10 cellular contexts compared by ENCODE assay signal in genomic region chr7:1056006-1056784, GRCh38. TPM values are rescaled to one million over a fixed set of nuclear protein-coding genes. Genes with fewer than 3 reads are reported as not detected.
DNase-seq lines count a peak whose midpoint lies in the region; ATAC-seq and TF ChIP-seq lines count a peak whose summit lies in the region.
"Had no signal": no experiment of that assay in that cellular context is flagged by ENCODE, and none has a peak within 500 bp of the region (broad histone marks: within the 10 kb centered on the region; RNA-seq: fewer than 3 reads in every experiment).

No MANE protein-coding gene starts in this region.

- DNase-seq in SHP77 (lab: John Stamatoyannopoulos, UW) (peak; percentile 22 to 42), SHP77 treated with DMSO at 0.1 percent for 48 hours (lab: John Stamatoyannopoulos, UW) (no peak), GM13976 (ENCODE audit: low spot score) (no peak)
- no peak for DNase-seq in activated CD8-positive, alpha-beta memory T cell treated with anti-CD3 and anti-CD28 coated beads, Interleukin-2, amount 50 U/mL, for 48 hours
- DNase-seq: activated effector memory CD4-positive, alpha-beta T cell treated with Interleukin-2 at 50 U/mL for 16 hours; effector CD8-positive, alpha-beta T cell had no signal

- H3K36me3 Mint-ChIP-seq in activated T-helper 17 cell treated with anti-CD3 and anti-CD28 coated beads, Interleukin-2, amount 50 U/mL, for 72 hours (ENCODE audit: low read depth): no peaks in the 10 kb centered on the region

- in situ Hi-C loops in GM13976 (cut with MboI; ENCODE audit: low sequenced_read_pairs, unreplicated experiment): no loop called here

- no peak overlapping the region for H3K27ac Mint-ChIP-seq in activated T-helper 17 cell treated with anti-CD3 and anti-CD28 coated beads, Interleukin-2, amount 50 U/mL, for 72 hours

- H3K4me1 Mint-ChIP-seq in activated T-helper 17 cell treated with anti-CD3 and anti-CD28 coated beads, Interleukin-2, amount 50 U/mL, for 72 hours: peaks cover 5% of the 10 kb centered on the region

- no peaks in the 10 kb centered on the region for H3K9me3 Mint-ChIP-seq in activated T-helper 17 cell treated with anti-CD3 and anti-CD28 coated beads, Interleukin-2, amount 50 U/mL, for 72 hours

- no peak for ATAC-seq in activated T-helper 17 cell treated with anti-CD3 and anti-CD28 coated beads, Interleukin-2, amount 50 U/mL, for 72 hours (replicated peaks)
- ATAC-seq in HG03460 (IDR thresholded peaks at IDR 0.05; ENCODE audit: unreplicated experiment): no peak

- peak overlapping the region; percentile 55 for H3K4me3 Mint-ChIP-seq in activated T-helper 17 cell treated with anti-CD3 and anti-CD28 coated beads, Interleukin-2, amount 50 U/mL, for 72 hours

- no peaks in the 10 kb centered on the region for H3K27me3 ChIP-seq in layer of hippocampus (ENCODE audit: control insufficient read depth, insufficient read depth, low read length)

- H3K27me3 Mint-ChIP-seq in activated T-helper 17 cell treated with anti-CD3 and anti-CD28 coated beads, Interleukin-2, amount 50 U/mL, for 72 hours: no peaks in the 10 kb centered on the region

- H3K27ac ChIP-seq in layer of hippocampus (ENCODE audit: low read depth, low read length) (peak overlapping the region; percentile 85), temporal lobe (ENCODE audit: low read depth, low read length) (peak overlapping the region; percentile 87)

- no peak for TF ChIP-seq CTCF in GM13976 (IDR thresholded peaks at IDR 0.05; ENCODE audit: borderline replicate concordance, control extremely low read depth, extremely low read depth, insufficient read depth, missing control alignments)

RNA-seq across cellular contexts. Expression of gene GPR146, which starts 11.8 kb away (rescaled TPM):
- total RNA-seq in activated T-helper 17 cell treated with anti-CD3 and anti-CD28 coated beads, Interleukin-2, amount 50 U/mL, for 72 hours: 10 to 100 TPM in 1 of 2 donors, 1 to 10 TPM in 1; 2.0 to 14.9 TPM
- total RNA-seq in temporal lobe: 1.2 TPM

RNA-seq across cellular contexts. Expression of gene GPER1, which starts 31.7 kb away (rescaled TPM):
- 1 to 10 TPM in 1 of 2 donors, under 1 TPM in 1; 0.24 to 1.1 TPM for total RNA-seq in activated T-helper 17 cell treated with anti-CD3 and anti-CD28 coated beads, Interleukin-2, amount 50 U/mL, for 72 hours
- 0.98 TPM for total RNA-seq in temporal lobe

Comparison
In these comparisons a context has a peak if more than half of its experiments do, and no peak if none do; other contexts are left out.
1. DNase-seq: peak in SHP77 (2 of 2); none in SHP77 treated with DMSO at 0.1 percent for 48 hours (single experiment), activated CD8-positive, alpha-beta memory T cell treated with anti-CD3 and anti-CD28 coated beads, Interleukin-2, amount 50 U/mL, for 48 hours (single experiment) and GM13976 (single experiment).